In genomic region chr9:27528278-27528885, GRCh38 we compare ENCODE assay signal across 1 cellular context.
TF ChIP-seq lines count a peak whose summit lies in the region.

No MANE protein-coding gene starts in this region.

TF ChIP-seq in K562, 482 proteins besides CTCF, POLR2A, EP300 and RAD21 (continued from another document and continues in another):
- TF ChIP-seq ZNF398 (CRISPR knock-in tag; IDR thresholded peaks at IDR 0.05) (no peak), ZFPM2 (CRISPR knock-in tag; IDR thresholded peaks at IDR 0.05) (no peak), PML (IDR thresholded peaks at IDR 0.05; ENCODE audit: low read length) (no peak), L3MBTL2 (IDR thresholded peaks at IDR 0.05) (no peak), NR2F6 (CRISPR knock-in tag; IDR thresholded peaks at IDR 0.05) (no peak), SMARCE1 (IDR thresholded peaks at IDR 0.05) (no peak), REST (CRISPR knock-in tag; IDR thresholded peaks at IDR 0.05; ENCODE audit: low read depth) (no peak), KLF16 (IDR thresholded peaks at IDR 0.05) (no peak), HDAC3 (IDR thresholded peaks at IDR 0.05; ENCODE audit: borderline replicate concordance, partially characterized antibody) (no peak), ZNF77 (CRISPR knock-in tag; IDR thresholded peaks at IDR 0.05) (no peak), TAF7 (tag; IDR thresholded peaks at IDR 0.05) (no peak), EGR1 (conservative IDR thresholded peaks at IDR 0.05) (0 out of 2 replicates have a peak, but pooled peaks have one; percentile 11), GATA2 (CRISPR knock-in tag; IDR thresholded peaks at IDR 0.05) (no peak), CREM (IDR thresholded peaks at IDR 0.05; ENCODE audit: low read depth) (peak; percentile 86), ZBTB33 (CRISPR knock-in tag; IDR thresholded peaks at IDR 0.05) (no peak)
- TF ChIP-seq, protein P1, sequence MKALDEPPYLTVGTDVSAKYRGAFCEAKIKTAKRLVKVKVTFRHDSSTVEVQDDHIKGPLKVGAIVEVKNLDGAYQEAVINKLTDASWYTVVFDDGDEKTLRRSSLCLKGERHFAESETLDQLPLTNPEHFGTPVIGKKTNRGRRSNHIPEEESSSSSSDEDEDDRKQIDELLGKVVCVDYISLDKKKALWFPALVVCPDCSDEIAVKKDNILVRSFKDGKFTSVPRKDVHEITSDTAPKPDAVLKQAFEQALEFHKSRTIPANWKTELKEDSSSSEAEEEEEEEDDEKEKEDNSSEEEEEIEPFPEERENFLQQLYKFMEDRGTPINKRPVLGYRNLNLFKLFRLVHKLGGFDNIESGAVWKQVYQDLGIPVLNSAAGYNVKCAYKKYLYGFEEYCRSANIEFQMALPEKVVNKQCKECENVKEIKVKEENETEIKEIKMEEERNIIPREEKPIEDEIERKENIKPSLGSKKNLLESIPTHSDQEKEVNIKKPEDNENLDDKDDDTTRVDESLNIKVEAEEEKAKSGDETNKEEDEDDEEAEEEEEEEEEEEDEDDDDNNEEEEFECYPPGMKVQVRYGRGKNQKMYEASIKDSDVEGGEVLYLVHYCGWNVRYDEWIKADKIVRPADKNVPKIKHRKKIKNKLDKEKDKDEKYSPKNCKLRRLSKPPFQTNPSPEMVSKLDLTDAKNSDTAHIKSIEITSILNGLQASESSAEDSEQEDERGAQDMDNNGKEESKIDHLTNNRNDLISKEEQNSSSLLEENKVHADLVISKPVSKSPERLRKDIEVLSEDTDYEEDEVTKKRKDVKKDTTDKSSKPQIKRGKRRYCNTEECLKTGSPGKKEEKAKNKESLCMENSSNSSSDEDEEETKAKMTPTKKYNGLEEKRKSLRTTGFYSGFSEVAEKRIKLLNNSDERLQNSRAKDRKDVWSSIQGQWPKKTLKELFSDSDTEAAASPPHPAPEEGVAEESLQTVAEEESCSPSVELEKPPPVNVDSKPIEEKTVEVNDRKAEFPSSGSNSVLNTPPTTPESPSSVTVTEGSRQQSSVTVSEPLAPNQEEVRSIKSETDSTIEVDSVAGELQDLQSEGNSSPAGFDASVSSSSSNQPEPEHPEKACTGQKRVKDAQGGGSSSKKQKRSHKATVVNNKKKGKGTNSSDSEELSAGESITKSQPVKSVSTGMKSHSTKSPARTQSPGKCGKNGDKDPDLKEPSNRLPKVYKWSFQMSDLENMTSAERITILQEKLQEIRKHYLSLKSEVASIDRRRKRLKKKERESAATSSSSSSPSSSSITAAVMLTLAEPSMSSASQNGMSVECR (CRISPR knock-in tag; IDR thresholded peaks at IDR 0.05): no peak
- TF ChIP-seq, protein P2, sequence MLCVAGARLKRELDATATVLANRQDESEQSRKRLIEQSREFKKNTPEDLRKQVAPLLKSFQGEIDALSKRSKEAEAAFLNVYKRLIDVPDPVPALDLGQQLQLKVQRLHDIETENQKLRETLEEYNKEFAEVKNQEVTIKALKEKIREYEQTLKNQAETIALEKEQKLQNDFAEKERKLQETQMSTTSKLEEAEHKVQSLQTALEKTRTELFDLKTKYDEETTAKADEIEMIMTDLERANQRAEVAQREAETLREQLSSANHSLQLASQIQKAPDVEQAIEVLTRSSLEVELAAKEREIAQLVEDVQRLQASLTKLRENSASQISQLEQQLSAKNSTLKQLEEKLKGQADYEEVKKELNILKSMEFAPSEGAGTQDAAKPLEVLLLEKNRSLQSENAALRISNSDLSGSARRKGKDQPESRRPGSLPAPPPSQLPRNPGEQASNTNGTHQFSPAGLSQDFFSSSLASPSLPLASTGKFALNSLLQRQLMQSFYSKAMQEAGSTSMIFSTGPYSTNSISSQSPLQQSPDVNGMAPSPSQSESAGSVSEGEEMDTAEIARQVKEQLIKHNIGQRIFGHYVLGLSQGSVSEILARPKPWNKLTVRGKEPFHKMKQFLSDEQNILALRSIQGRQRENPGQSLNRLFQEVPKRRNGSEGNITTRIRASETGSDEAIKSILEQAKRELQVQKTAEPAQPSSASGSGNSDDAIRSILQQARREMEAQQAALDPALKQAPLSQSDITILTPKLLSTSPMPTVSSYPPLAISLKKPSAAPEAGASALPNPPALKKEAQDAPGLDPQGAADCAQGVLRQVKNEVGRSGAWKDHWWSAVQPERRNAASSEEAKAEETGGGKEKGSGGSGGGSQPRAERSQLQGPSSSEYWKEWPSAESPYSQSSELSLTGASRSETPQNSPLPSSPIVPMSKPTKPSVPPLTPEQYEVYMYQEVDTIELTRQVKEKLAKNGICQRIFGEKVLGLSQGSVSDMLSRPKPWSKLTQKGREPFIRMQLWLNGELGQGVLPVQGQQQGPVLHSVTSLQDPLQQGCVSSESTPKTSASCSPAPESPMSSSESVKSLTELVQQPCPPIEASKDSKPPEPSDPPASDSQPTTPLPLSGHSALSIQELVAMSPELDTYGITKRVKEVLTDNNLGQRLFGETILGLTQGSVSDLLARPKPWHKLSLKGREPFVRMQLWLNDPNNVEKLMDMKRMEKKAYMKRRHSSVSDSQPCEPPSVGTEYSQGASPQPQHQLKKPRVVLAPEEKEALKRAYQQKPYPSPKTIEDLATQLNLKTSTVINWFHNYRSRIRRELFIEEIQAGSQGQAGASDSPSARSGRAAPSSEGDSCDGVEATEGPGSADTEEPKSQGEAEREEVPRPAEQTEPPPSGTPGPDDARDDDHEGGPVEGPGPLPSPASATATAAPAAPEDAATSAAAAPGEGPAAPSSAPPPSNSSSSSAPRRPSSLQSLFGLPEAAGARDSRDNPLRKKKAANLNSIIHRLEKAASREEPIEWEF (CRISPR knock-in tag; IDR thresholded peaks at IDR 0.05): no peak
- TF ChIP-seq, protein P3, sequence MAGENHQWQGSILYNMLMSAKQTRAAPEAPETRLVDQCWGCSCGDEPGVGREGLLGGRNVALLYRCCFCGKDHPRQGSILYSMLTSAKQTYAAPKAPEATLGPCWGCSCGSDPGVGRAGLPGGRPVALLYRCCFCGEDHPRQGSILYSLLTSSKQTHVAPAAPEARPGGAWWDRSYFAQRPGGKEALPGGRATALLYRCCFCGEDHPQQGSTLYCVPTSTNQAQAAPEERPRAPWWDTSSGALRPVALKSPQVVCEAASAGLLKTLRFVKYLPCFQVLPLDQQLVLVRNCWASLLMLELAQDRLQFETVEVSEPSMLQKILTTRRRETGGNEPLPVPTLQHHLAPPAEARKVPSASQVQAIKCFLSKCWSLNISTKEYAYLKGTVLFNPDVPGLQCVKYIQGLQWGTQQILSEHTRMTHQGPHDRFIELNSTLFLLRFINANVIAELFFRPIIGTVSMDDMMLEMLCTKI (IDR thresholded peaks at IDR 0.05; ENCODE audit: partially characterized antibody): no peak
- TF ChIP-seq, protein P4, sequence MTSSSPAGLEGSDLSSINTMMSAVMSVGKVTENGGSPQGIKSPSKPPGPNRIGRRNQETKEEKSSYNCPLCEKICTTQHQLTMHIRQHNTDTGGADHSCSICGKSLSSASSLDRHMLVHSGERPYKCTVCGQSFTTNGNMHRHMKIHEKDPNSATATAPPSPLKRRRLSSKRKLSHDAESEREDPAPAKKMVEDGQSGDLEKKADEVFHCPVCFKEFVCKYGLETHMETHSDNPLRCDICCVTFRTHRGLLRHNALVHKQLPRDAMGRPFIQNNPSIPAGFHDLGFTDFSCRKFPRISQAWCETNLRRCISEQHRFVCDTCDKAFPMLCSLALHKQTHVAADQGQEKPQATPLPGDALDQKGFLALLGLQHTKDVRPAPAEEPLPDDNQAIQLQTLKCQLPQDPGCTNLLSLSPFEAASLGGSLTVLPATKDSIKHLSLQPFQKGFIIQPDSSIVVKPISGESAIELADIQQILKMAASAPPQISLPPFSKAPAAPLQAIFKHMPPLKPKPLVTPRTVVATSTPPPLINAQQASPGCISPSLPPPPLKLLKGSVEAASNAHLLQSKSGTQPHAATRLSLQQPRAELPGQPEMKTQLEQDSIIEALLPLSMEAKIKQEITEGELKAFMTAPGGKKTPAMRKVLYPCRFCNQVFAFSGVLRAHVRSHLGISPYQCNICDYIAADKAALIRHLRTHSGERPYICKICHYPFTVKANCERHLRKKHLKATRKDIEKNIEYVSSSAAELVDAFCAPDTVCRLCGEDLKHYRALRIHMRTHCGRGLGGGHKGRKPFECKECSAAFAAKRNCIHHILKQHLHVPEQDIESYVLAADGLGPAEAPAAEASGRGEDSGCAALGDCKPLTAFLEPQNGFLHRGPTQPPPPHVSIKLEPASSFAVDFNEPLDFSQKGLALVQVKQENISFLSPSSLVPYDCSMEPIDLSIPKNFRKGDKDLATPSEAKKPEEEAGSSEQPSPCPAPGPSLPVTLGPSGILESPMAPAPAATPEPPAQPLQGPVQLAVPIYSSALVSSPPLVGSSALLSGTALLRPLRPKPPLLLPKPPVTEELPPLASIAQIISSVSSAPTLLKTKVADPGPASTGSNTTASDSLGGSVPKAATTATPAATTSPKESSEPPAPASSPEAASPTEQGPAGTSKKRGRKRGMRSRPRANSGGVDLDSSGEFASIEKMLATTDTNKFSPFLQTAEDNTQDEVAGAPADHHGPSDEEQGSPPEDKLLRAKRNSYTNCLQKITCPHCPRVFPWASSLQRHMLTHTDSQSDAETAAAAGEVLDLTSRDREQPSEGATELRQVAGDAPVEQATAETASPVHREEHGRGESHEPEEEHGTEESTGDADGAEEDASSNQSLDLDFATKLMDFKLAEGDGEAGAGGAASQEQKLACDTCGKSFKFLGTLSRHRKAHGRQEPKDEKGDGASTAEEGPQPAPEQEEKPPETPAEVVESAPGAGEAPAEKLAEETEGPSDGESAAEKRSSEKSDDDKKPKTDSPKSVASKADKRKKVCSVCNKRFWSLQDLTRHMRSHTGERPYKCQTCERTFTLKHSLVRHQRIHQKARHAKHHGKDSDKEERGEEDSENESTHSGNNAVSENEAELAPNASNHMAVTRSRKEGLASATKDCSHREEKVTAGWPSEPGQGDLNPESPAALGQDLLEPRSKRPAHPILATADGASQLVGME (CRISPR knock-in tag; IDR thresholded peaks at IDR 0.05): no peak
- TF ChIP-seq, protein P5, sequence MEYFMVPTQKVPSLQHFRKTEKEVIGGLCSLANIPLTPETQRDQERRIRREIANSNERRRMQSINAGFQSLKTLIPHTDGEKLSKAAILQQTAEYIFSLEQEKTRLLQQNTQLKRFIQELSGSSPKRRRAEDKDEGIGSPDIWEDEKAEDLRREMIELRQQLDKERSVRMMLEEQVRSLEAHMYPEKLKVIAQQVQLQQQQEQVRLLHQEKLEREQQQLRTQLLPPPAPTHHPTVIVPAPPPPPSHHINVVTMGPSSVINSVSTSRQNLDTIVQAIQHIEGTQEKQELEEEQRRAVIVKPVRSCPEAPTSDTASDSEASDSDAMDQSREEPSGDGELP (CRISPR knock-in tag; IDR thresholded peaks at IDR 0.05; ENCODE audit: borderline replicate concordance): peak; percentile 33
- TF ChIP-seq, protein P6, sequence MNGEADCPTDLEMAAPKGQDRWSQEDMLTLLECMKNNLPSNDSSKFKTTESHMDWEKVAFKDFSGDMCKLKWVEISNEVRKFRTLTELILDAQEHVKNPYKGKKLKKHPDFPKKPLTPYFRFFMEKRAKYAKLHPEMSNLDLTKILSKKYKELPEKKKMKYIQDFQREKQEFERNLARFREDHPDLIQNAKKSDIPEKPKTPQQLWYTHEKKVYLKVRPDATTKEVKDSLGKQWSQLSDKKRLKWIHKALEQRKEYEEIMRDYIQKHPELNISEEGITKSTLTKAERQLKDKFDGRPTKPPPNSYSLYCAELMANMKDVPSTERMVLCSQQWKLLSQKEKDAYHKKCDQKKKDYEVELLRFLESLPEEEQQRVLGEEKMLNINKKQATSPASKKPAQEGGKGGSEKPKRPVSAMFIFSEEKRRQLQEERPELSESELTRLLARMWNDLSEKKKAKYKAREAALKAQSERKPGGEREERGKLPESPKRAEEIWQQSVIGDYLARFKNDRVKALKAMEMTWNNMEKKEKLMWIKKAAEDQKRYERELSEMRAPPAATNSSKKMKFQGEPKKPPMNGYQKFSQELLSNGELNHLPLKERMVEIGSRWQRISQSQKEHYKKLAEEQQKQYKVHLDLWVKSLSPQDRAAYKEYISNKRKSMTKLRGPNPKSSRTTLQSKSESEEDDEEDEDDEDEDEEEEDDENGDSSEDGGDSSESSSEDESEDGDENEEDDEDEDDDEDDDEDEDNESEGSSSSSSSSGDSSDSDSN (IDR thresholded peaks at IDR 0.05; ENCODE audit: borderline replicate concordance in 1 of 2, low read depth in 2 of 2, low read length in 2 of 2): 0 out of 4 replicates have a peak, but pooled peaks of 1 of the 2 experiments have one; percentile 25
